Comparison of ENCODE assay signal across 23 cellular contexts in genomic region chr11:120842195-120842594, GRCh38.
"Had no signal": no experiment of that assay in that cellular context is flagged by ENCODE, and none has a peak within 500 bp of the region (broad histone marks: within the 10 kb centered on the region; RNA-seq: fewer than 3 reads in every experiment).

No MANE protein-coding gene starts in this region.

- DNase-seq: activated CD4-positive, alpha-beta T cell treated with anti-CD3 and anti-CD28 coated beads for 48 hours; activated CD4-positive, alpha-beta T cell treated with anti-CD3 and anti-CD28 coated beads, Interleukin-2, amount 50 U/mL, for 4 hours; activated CD4-positive, CD25-positive, alpha-beta regulatory T cell treated with anti-CD3 and anti-CD28 coated beads, Interleukin-2, amount 50 U/mL, for 72 hours; activated CD8-positive, alpha-beta memory T cell treated with anti-CD3 and anti-CD28 coated beads, Interleukin-2, amount 50 U/mL, for 48 hours; activated CD8-positive, alpha-beta T cell treated with anti-CD3 and anti-CD28 coated beads, Interleukin-2, amount 10 ng/mL, durations not matched to agents 7 days and 5 days; activated effector memory CD4-positive, alpha-beta T cell treated with Interleukin-2 at 50 U/mL for 16 hours; activated naive CD4-positive, alpha-beta T cell; activated T-cell treated with anti-CD3 and anti-CD28 coated beads, Interleukin-2, amount 50 U/mL, for 1 hour; aorta; caudate nucleus; MM.1S; NCI-H1092; NCI-H1417; NCI-H1930; NCI-H345; NCI-H510A; NCI-H69; NK-92 treated with Interleukin-12 subunit alpha and Interleukin-12 subunit beta, amount 100 ng/mL, for 24 hours; Peyer's patch; Right ventricle myocardium superior; SJCRH30 had no signal

- H3K4me1 ChIP-seq: breast epithelium, Peyer's patch, SJCRH30 had no signal

- H3K9me3 ChIP-seq: breast epithelium, Peyer's patch, SJCRH30 had no signal

- H3K27ac ChIP-seq: breast epithelium, Peyer's patch, RWPE1, SJCRH30 had no signal

- ATAC-seq: activated CD8-positive, alpha-beta T cell treated with anti-CD3 and anti-CD28 coated beads, Interleukin-2, amount 10 ng/mL, durations not matched to agents 7 days and 5 days had no signal

- H3K36me3 ChIP-seq: breast epithelium, Peyer's patch, SJCRH30 had no signal

- H3K27me3 ChIP-seq: breast epithelium, Peyer's patch, SJCRH30 had no signal

- H3K4me3 ChIP-seq: breast epithelium, Peyer's patch, SJCRH30 had no signal
